ENCODE assay signal across 7 cellular contexts in genomic region chr18:24359787-24360186, GRCh38. TPM values are rescaled to one million over a fixed set of nuclear protein-coding genes. Genes with fewer than 3 reads are reported as not detected.
DNase-seq lines count a peak whose midpoint lies in the region; ATAC-seq, FAIRE-seq and TF ChIP-seq lines count a peak whose summit lies in the region.
"Not testable (repeated sequence)": the region's sequence is repeated elsewhere in the genome, so short reads cannot be mapped to it uniquely, and the experiment has no call there.

No MANE protein-coding gene starts in this region.

- peak; percentile 62 for DNase-seq in GF-D8 (lab: John Stamatoyannopoulos, UW)
- DNase-seq in HCEC 1CT: peak; percentile 55
- peak; percentile 81 for DNase-seq in MV-4-11 (lab: John Stamatoyannopoulos, UW)
- DNase-seq in Panc1 (ENCODE audit: low read depth, low spot score): peak; percentile 4
- DNase-seq in activated naive CD8-positive, alpha-beta T cell treated with anti-CD3 and anti-CD28 coated beads, Interleukin-2, amount 10 ng/mL, durations not matched to agents 7 days and 5 days: peak; percentile 30
- DNase-seq in frontal cortex (ENCODE audit: low spot score in 2 of 2): peak in 1 of 2 donors; percentile 35

- peak; percentile 80 for TF ChIP-seq CTCF in Panc1 (IDR thresholded peaks at IDR 0.05)
- TF ChIP-seq CTCF in neural cell (IDR thresholded peaks at IDR 0.05; ENCODE audit: poor library complexity, severe bottlenecking): peak; percentile 74

- H3K9me2 ChIP-seq in neural cell (ENCODE audit: insufficient read depth, low read length): not testable (repeated sequence)

- FAIRE-seq in frontal cortex (lab: Jason Lieb, UNC): peak; percentile 86

- not testable (repeated sequence) for H3K4me3 ChIP-seq in Panc1 (ENCODE audit: low read depth in 2 of 2, low read length in 2 of 2); neural cell (ENCODE audit: low read length)

- TF ChIP-seq EP300 in neural cell (conservative IDR thresholded peaks at IDR 0.05; ENCODE audit: poor library complexity, severe bottlenecking): not testable (repeated sequence)

- intact Hi-C loops in Panc1 (cut with micrococcal nuclease; ENCODE audit: unreplicated experiment): loop anchor here (5.0 to 10.0 kb wide), 2 partner anchors 105 to 182 kb away; partner anchors contain the start of gene HRH4

- not testable (repeated sequence) for H3K27ac ChIP-seq in Panc1 (ENCODE audit: low read length); neural cell (ENCODE audit: low read length)

- in situ Hi-C loops in Panc1 (cut with HindIII; ENCODE audit: low pct_unique_long_range_greater_than_20kb, low sequenced_read_pairs): not testable (repeated sequence)

- H3K27ac Mint-ChIP-seq in activated naive CD8-positive, alpha-beta T cell treated with anti-CD3 and anti-CD28 coated beads, Interleukin-2, amount 10 ng/mL, durations not matched to agents 7 days and 5 days: not testable (repeated sequence)

- H3K9me3 Mint-ChIP-seq in activated naive CD8-positive, alpha-beta T cell treated with anti-CD3 and anti-CD28 coated beads, Interleukin-2, amount 10 ng/mL, durations not matched to agents 7 days and 5 days: not testable (repeated sequence)

- H3K4me1 ChIP-seq in Panc1 (ENCODE audit: control insufficient read depth, insufficient read depth, low read length): not testable (repeated sequence)

- H3K9me3 ChIP-seq in Panc1 (ENCODE audit: control insufficient read depth, insufficient read depth, low read depth, low read length); neural cell (ENCODE audit: low read length): not testable (repeated sequence)

- POLR2A ChIA-PET in Panc1 (lab: Charles Lee): interaction anchor here (0.6 kb wide), 1 partner anchor 54 kb away, joined by 11 read pairs; no protein-coding TSS in a partner anchor
- POLR2A ChIA-PET in activated naive CD8-positive, alpha-beta T cell treated with anti-CD3 and anti-CD28 coated beads, Interleukin-2, amount 10 ng/mL, durations not matched to agents 7 days and 5 days (lab: Charles Lee): not testable (repeated sequence)

- not testable (repeated sequence) for H3K36me3 Mint-ChIP-seq in activated naive CD8-positive, alpha-beta T cell treated with anti-CD3 and anti-CD28 coated beads, Interleukin-2, amount 10 ng/mL, durations not matched to agents 7 days and 5 days

- H3K79me2 ChIP-seq in neural cell (replicated peaks; ENCODE audit: insufficient read depth, low read length): not testable (repeated sequence)

- TF ChIP-seq RAD21 in neural cell (conservative IDR thresholded peaks at IDR 0.05): peak; percentile 77

- ATAC-seq in Panc1: peak; percentile 78
- ATAC-seq in activated naive CD8-positive, alpha-beta T cell treated with anti-CD3 and anti-CD28 coated beads, Interleukin-2, amount 10 ng/mL, durations not matched to agents 7 days and 5 days (ENCODE audit: low read depth): peak; percentile 50

- H3K4me3 Mint-ChIP-seq in activated naive CD8-positive, alpha-beta T cell treated with anti-CD3 and anti-CD28 coated beads, Interleukin-2, amount 10 ng/mL, durations not matched to agents 7 days and 5 days: not testable (repeated sequence)

- BruUV-seq in Panc1 (replicated peaks; lab: Mats Ljungman, UMichigan): not testable (repeated sequence)

- H3K4me2 ChIP-seq in neural cell (ENCODE audit: low read length): not testable (repeated sequence)

- H3K9ac ChIP-seq in neural cell (ENCODE audit: low read length): not testable (repeated sequence)

- CTCF ChIA-PET in Panc1 (lab: Charles Lee): interaction anchor here (0.5 to 2.0 kb wide), 7 partner anchors 68 to 608 kb away, joined by 3 to 13 read pairs (median 3); no protein-coding TSS in a partner anchor

- not testable (repeated sequence) for H3K4me1 Mint-ChIP-seq in activated naive CD8-positive, alpha-beta T cell treated with anti-CD3 and anti-CD28 coated beads, Interleukin-2, amount 10 ng/mL, durations not matched to agents 7 days and 5 days

- H3K27me3 ChIP-seq in Panc1 (ENCODE audit: control insufficient read depth, insufficient read depth, low read length); neural cell (ENCODE audit: insufficient read depth, low read depth, low read length): not testable (repeated sequence)

- H4K20me1 ChIP-seq in neural cell (ENCODE audit: insufficient read depth): not testable (repeated sequence)

- not testable (repeated sequence) for H3K36me3 ChIP-seq in Panc1 (ENCODE audit: control insufficient read depth, insufficient read depth, low read length); neural cell (ENCODE audit: insufficient read depth, low read length)

- not testable (repeated sequence) for H3F3A ChIP-seq in neural cell (ENCODE audit: insufficient read depth, low read length, poor library complexity, severe bottlenecking)

- H3K27me3 Mint-ChIP-seq in activated naive CD8-positive, alpha-beta T cell treated with anti-CD3 and anti-CD28 coated beads, Interleukin-2, amount 10 ng/mL, durations not matched to agents 7 days and 5 days: not testable (repeated sequence)

- not testable (repeated sequence) for H2AFZ ChIP-seq in neural cell (ENCODE audit: low read depth, low read length)

TF ChIP-seq in neural cell, 6 proteins besides CTCF, POLR2A, EP300 and RAD21:
- TF ChIP-seq SMC3 (conservative IDR thresholded peaks at IDR 0.05; ENCODE audit: poor library complexity): peak; percentile 71

RNA-seq across cellular contexts. Expression of gene OSBPL1A, which starts 37.8 kb away (rescaled TPM):
- total RNA-seq in Panc1 (2021; ENCODE audit: unreplicated experiment): 50.5 TPM
- polyA plus RNA-seq in Panc1 (2012; ENCODE audit: insufficient read length): 43.2 TPM
- 1 to 10 TPM; 1.0 to 1.2 TPM for total RNA-seq in activated naive CD8-positive, alpha-beta T cell treated with anti-CD3 and anti-CD28 coated beads, Interleukin-2, amount 10 ng/mL, durations not matched to agents 7 days and 5 days
- 42.8 TPM for total RNA-seq in frontal cortex
- polyA plus RNA-seq in neural cell: 19.2 and 24.9 TPM in 2 replicates
- polyA minus RNA-seq in neural cell: 25.1 and 34.5 TPM in 2 replicates

Comparison
In these comparisons a context has a peak if more than half of its experiments do, and no peak if none do; other contexts are left out.
1. RNA of gene OSBPL1A, which starts 37.8 kb away (total RNA-seq): 50.5 TPM in Panc1 (single experiment) and 42.8 TPM in frontal cortex (single experiment); 1.0 to 1.2 TPM in activated naive CD8-positive, alpha-beta T cell treated with anti-CD3 and anti-CD28 coated beads, Interleukin-2, amount 10 ng/mL, durations not matched to agents 7 days and 5 days; every median in the first group is over 10 times any median in the second.